12 cellular contexts compared by ENCODE assay signal in genomic region chr5:36607838-36608783, GRCh38. TPM values are rescaled to one million over a fixed set of nuclear protein-coding genes. Genes with fewer than 3 reads are reported as not detected.
DNase-seq lines count a peak whose midpoint lies in the region; ATAC-seq and TF ChIP-seq lines count a peak whose summit lies in the region.
"Had no signal": no experiment of that assay in that cellular context is flagged by ENCODE, and none has a peak within 500 bp of the region (broad histone marks: within the 10 kb centered on the region; RNA-seq: fewer than 3 reads in every experiment).

No MANE protein-coding gene starts in this region.

- H3K36me3 ChIP-seq in Caco-2 (ENCODE audit: control insufficient read depth, insufficient read depth, low read length) (no peaks in the 10 kb centered on the region; the same call in 1 of the 2 replicates), esophagus squamous epithelium (peaks cover 0 to 6% (median 0%) of the 10 kb centered on the region in 3 donors), neuron (ENCODE audit: insufficient read depth, low read length) (peaks cover 28% of the 10 kb centered on the region)

- no peak for DNase-seq in Caco-2
- DNase-seq in NCI-H69 (lab: John Stamatoyannopoulos, UW) = peak; percentile 6
- no peak for DNase-seq in esophagus squamous epithelium (lab: John Stamatoyannopoulos, UW)
- DNase-seq in activated naive CD4-positive, alpha-beta T cell (lab: John Stamatoyannopoulos, UW) = no peak
- no peak for DNase-seq in ACHN
- DNase-seq in NCI-H2196 (lab: John Stamatoyannopoulos, UW; ENCODE audit: unreplicated experiment) = no peak
- DNase-seq: aorta; CD8-positive, alpha-beta T cell; NCI-H446 had no signal

- POLR2A ChIA-PET in Caco-2 (lab: Charles Lee) = interaction anchor here (0.7 to 1.6 kb wide), 2 partner anchors 37 to 82 kb away, joined by 3 read pairs; no protein-coding TSS in a partner anchor

- no peak overlapping the region for H2AFZ ChIP-seq in neuron (ENCODE audit: low read depth, low read length)

- H3K9me3 ChIP-seq in Caco-2 = no peaks in the 10 kb centered on the region
- no peaks in the 10 kb centered on the region for H3K9me3 ChIP-seq in esophagus squamous epithelium
- peaks cover 7% of the 10 kb centered on the region for H3K9me3 ChIP-seq in neuron (ENCODE audit: low read length)

- no peak for TF ChIP-seq POLR2A in esophagus squamous epithelium (IDR thresholded peaks at IDR 0.05)

- in situ Hi-C loops in ACHN (cut with HindIII; ENCODE audit: low pct_ligation_motif_present, low pct_unique_long_range_greater_than_20kb, low sequenced_read_pairs) = no loop called here

- H3K27me3 ChIP-seq in Caco-2 (replicated peaks; ENCODE audit: control insufficient read depth, insufficient read depth, low read length) = no peaks in the 10 kb centered on the region
- H3K27me3 ChIP-seq in esophagus squamous epithelium = peaks cover 0 to 15% (median 0%) of the 10 kb centered on the region in 4 donors
- no peaks in the 10 kb centered on the region for H3K27me3 ChIP-seq in neuron (ENCODE audit: insufficient read depth, low read length)

- peaks cover 63% of the 10 kb centered on the region for H3K4me1 ChIP-seq in Caco-2
- peaks cover 0 to 35% (median 5%) of the 10 kb centered on the region in 3 donors for H3K4me1 ChIP-seq in esophagus squamous epithelium
- H3K4me1 ChIP-seq in neuron (ENCODE audit: insufficient read depth, low read length) = peaks cover 24% of the 10 kb centered on the region

- CTCF ChIA-PET in Caco-2 (lab: Charles Lee) = interaction anchor here (1.4 to 2.2 kb wide), 2 partner anchors 82 to 343 kb away, joined by 3 to 14 read pairs; no protein-coding TSS in a partner anchor

- H3K4me3 ChIP-seq in Caco-2 (ENCODE audit: low read depth, low read length) = peak overlapping the region; percentile 40
- peak overlapping the region; percentile 46 to 68 (median 62) for H3K4me3 ChIP-seq in esophagus squamous epithelium
- peak overlapping the region; percentile 83 for H3K4me3 ChIP-seq in neuron (ENCODE audit: low read length)
- H3K4me3 ChIP-seq: lung had no signal

- peaks cover 71% of the 10 kb centered on the region for H3K36me3 Mint-ChIP-seq in Caco-2 (ENCODE audit: insufficient read depth, unreplicated experiment)
- H3K36me3 Mint-ChIP-seq: CD8-positive, alpha-beta T cell had no signal

- H3K27ac Mint-ChIP-seq in Caco-2 (ENCODE audit: unreplicated experiment) = no peak overlapping the region
- H3K27ac Mint-ChIP-seq: CD8-positive, alpha-beta T cell had no signal

- no peaks in the 10 kb centered on the region for H3K9me3 Mint-ChIP-seq in Caco-2 (ENCODE audit: unreplicated experiment)
- H3K9me3 Mint-ChIP-seq: CD8-positive, alpha-beta T cell had no signal

- TF ChIP-seq CTCF in Caco-2 (IDR thresholded peaks at IDR 0.05; ENCODE audit: insufficient read depth in 1 of 2, low read depth in 1 of 2, low read length in 1 of 2, severe bottlenecking in 1 of 2, unreplicated experiment in 1 of 2) = no peak
- no peak for TF ChIP-seq CTCF in esophagus squamous epithelium (IDR thresholded peaks at IDR 0.05)

- H3K27me3 Mint-ChIP-seq in Caco-2 (ENCODE audit: insufficient read depth, unreplicated experiment) = no peaks in the 10 kb centered on the region

- ATAC-seq in HG03025 (IDR thresholded peaks at IDR 0.05; ENCODE audit: low FRiP score, unreplicated experiment) = no peak
- ATAC-seq: CD8-positive, alpha-beta T cell had no signal

- H3K27ac ChIP-seq in esophagus squamous epithelium = peak overlapping the region in 3 of 4 donors; percentile 7 to 88 (median 76)

- H3K4me3 Mint-ChIP-seq in Caco-2 (ENCODE audit: unreplicated experiment) = peak overlapping the region; percentile 98
- H3K4me3 Mint-ChIP-seq: CD8-positive, alpha-beta T cell had no signal

- H3K4me1 Mint-ChIP-seq in Caco-2 (ENCODE audit: low read depth, unreplicated experiment) = peaks cover 41% of the 10 kb centered on the region

- BruUV-seq in Caco-2 (replicated peaks; lab: Mats Ljungman, UMichigan) = no TSS peak

- 34 to 46% methylated on average over 10 of the region's 10 CpGs for WGBS in esophagus squamous epithelium, 2 donors

- intact Hi-C loops in Caco-2 (cut with micrococcal nuclease; ENCODE audit: unreplicated experiment) (loop anchor here (2.0 to 10.0 kb wide), 2 partner anchors 191 to 267 kb away; partner anchors contain the start of gene NIPBL), esophagus squamous epithelium (cut with DNase I) (no loop called here)

RNA-seq across cellular contexts. Expression of gene SLC1A3, which starts 1.7 kb away (rescaled TPM):
- total RNA-seq in Caco-2 (2022) (178 and 195 TPM in 2 replicates), esophagus squamous epithelium (10 to 100 TPM; 16.2 to 54.8 (median 31.4) TPM)
- total RNA-seq: CD8-positive, alpha-beta T cell had no signal
